In the genomic region with DNA sequence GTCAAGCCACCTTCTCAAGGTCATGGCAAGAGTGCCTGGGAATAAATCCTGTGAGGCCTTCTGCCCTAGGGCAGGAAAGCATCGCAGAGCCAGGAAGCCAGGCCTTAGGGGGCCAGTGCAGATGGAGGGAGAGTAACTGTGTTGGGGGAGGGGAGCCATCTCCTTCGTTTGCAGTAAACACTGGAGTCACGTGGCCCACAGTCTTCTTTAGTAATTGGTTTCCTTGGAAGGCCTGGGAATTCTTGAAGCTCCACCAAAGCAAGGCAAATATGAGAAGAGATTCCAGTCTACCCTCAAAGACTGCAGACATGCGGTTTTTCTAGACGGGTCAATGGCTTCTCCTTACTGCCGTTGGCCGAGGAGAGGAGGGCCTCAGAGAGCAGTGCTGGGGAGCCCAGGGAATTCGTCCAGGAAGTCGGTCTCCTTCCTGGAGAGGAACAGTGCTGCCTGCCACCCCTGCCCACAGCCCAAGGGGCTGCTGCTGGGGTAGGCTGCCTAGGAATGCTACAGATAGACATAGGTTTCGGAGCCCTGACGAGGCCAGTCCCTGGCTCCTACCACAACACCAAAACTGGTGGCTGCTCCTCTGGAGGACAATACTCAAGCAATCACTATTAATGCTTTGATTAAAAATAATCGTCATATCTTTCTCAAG, we compare ENCODE assay signal across 10 cellular contexts. TPM values are rescaled to one million over a fixed set of nuclear protein-coding genes. Genes with fewer than 3 reads are reported as not detected.
A peak's percentile ranks its signal among the peaks of the same experiment; 100 is the strongest.
DNase-seq lines count a peak whose midpoint lies in the region; TF ChIP-seq lines count a peak whose summit lies in the region.
"Had no signal": no experiment of that assay in that cellular context is flagged by ENCODE, and none has a peak within 500 bp of the region (broad histone marks: within the 10 kb centered on the region; RNA-seq: fewer than 3 reads in every experiment).

No MANE protein-coding gene starts in this region.

- H3K4me1 ChIP-seq in HUES6 (ENCODE audit: control insufficient read depth, insufficient read depth, low read length) (peaks cover 72% of the 10 kb centered on the region), mucosa of stomach (ENCODE audit: control insufficient read depth, insufficient read depth, low read length) (peaks cover 95% of the 10 kb centered on the region)

- H3K27me3 ChIP-seq in HUES6 (ENCODE audit: control insufficient read depth, insufficient read depth, low read length) (no peaks in the 10 kb centered on the region), mucosa of stomach (ENCODE audit: control insufficient read depth, insufficient read depth, low read length) (no peaks in the 10 kb centered on the region)

- no peak overlapping the region for H3K9ac ChIP-seq in HUES6 (ENCODE audit: low read length)
- peak overlapping the region; percentile 3 for H3K9ac ChIP-seq in mucosa of stomach (ENCODE audit: low read length)

- H3K4me3 ChIP-seq in AG10803 (ENCODE audit: low read length) (no peak overlapping the region), HUES6 (ENCODE audit: low read depth, low read length) (peak overlapping the region; percentile 23; the same call in 1 of the 2 replicates), mucosa of stomach (ENCODE audit: low read length) (peak overlapping the region; percentile 5)

- H3K9me3 ChIP-seq in HUES6 (ENCODE audit: control insufficient read depth, insufficient read depth, low read depth, low read length) (no peaks in the 10 kb centered on the region), mucosa of stomach (ENCODE audit: control insufficient read depth, low read length) (no peaks in the 10 kb centered on the region)

- H3K27ac ChIP-seq in HUES6 (ENCODE audit: low read depth, low read length) = peak overlapping the region; percentile 46; the same call in 1 of the 2 replicates

- DNase-seq in AG10803 (ENCODE audit: low read depth) = peak; percentile 82
- DNase-seq in dermis blood vessel endothelial cell = peak; percentile 56
- no peak for DNase-seq in UCSD-AML1 (lab: John Stamatoyannopoulos, UW; ENCODE audit: unreplicated experiment)
- DNase-seq in MV-4-11 (lab: John Stamatoyannopoulos, UW) = no peak
- no peak for DNase-seq in NCI-H526 (lab: John Stamatoyannopoulos, UW)
- DNase-seq in activated CD4-positive, alpha-beta T cell treated with anti-CD3 and anti-CD28 coated beads, Interleukin-2, amount 50 U/mL, for 1 hour = no peak
- DNase-seq: activated CD4-positive, alpha-beta memory T cell treated with anti-CD3 and anti-CD28 coated beads, Interleukin-2, amount 10 ng/mL, durations not matched to agents 7 days and 5 days; NCI-H2081 had no signal

- TF ChIP-seq CTCF in AG10803 (conservative IDR thresholded peaks at IDR 0.05; ENCODE audit: low read length) = no peak

- H3K36me3 ChIP-seq in HUES6 (ENCODE audit: control insufficient read depth, insufficient read depth, low read length) (peaks cover 26% of the 10 kb centered on the region), mucosa of stomach (ENCODE audit: control insufficient read depth, insufficient read depth, low read length) (no peaks in the 10 kb centered on the region)

RNA-seq across cellular contexts. Expression of a gene that starts 30.6 kb away (rescaled TPM):
- total RNA-seq in dermis blood vessel endothelial cell = 68.2 and 119 TPM in 2 replicates

Comparison
In these comparisons a context has a peak if more than half of its experiments do, and no peak if none do; other contexts are left out.
1. DNase-seq: peak in AG10803 (single experiment) and dermis blood vessel endothelial cell (single experiment); none in UCSD-AML1 (single experiment), MV-4-11 (single experiment), NCI-H526 (0 of 2) and activated CD4-positive, alpha-beta T cell treated with anti-CD3 and anti-CD28 coated beads, Interleukin-2, amount 50 U/mL, for 1 hour (single experiment).